In the genomic region with DNA sequence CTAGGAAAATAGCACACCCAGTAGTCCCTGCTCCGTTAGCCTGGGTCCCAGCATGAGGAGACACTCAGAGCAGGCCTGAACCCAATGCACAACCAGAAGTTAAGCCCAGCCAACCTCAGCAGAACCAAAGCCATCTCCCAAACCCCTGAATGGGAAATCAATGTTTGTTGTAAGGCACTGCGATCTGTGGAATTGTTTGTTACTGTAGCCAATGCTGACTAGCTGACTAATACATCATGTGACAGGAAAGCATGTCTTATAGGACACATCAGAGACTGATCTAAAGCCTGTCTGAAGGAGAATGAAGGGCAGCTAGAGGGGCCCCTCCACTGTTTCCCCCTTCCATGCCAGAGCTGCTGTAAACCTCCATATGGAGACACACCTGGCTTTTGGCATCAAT, we compare ENCODE assay signal across 29 cellular contexts.
"Had no signal": no experiment of that assay in that cellular context is flagged by ENCODE, and none has a peak within 500 bp of the region (broad histone marks: within the 10 kb centered on the region; RNA-seq: fewer than 3 reads in every experiment).

No MANE protein-coding gene starts in this region.

- ATAC-seq: effector memory CD8-positive, alpha-beta T cell; esophagus mucosa; foreskin keratinocyte; gastrocnemius medialis; gastroesophageal sphincter; heart left ventricle; heart right ventricle had no signal

- H3K4me3 ChIP-seq: colonic mucosa, coronary artery, dorsolateral prefrontal cortex, esophagus muscularis mucosa, esophagus squamous epithelium, gastrocnemius medialis, gastroesophageal sphincter, heart left ventricle, heart right ventricle, hepatocyte had no signal

- FAIRE-seq: endometrium, endothelial cell of umbilical vein, frontal cortex had no signal

- H3K27me3 ChIP-seq: colonic mucosa, esophagus muscularis mucosa, foreskin keratinocyte, gastrocnemius medialis had no signal

- H3K36me3 ChIP-seq: colonic mucosa, esophagus muscularis mucosa, esophagus squamous epithelium, gastrocnemius medialis, gastroesophageal sphincter, heart left ventricle, heart right ventricle had no signal

- H3K4me1 ChIP-seq: colonic mucosa, esophagus squamous epithelium, foreskin keratinocyte, gastrocnemius medialis had no signal

- H3K27ac ChIP-seq: colonic mucosa, coronary artery, epithelial cell of prostate, esophagus muscularis mucosa, esophagus squamous epithelium, foreskin keratinocyte, gastrocnemius medialis, gastroesophageal sphincter, heart left ventricle, heart right ventricle, hepatocyte had no signal

- H3K27ac Mint-ChIP-seq: dendritic cell treated with granulocyte-macrophage colony-stimulating factor and Interleukin-4, amounts not matched to agents 40 ng/mL and 50 ng/mL, for 4 days; effector memory CD8-positive, alpha-beta T cell; endodermal cell had no signal

- H3K4me2 ChIP-seq: hepatocyte had no signal

- H3K9me3 ChIP-seq: colonic mucosa, esophagus muscularis mucosa, esophagus squamous epithelium, gastrocnemius medialis, gastroesophageal sphincter, heart left ventricle, heart right ventricle had no signal

- H3K79me2 ChIP-seq: hepatocyte had no signal

- H3K4me3 Mint-ChIP-seq: dendritic cell treated with granulocyte-macrophage colony-stimulating factor and Interleukin-4, amounts not matched to agents 40 ng/mL and 50 ng/mL, for 4 days; effector memory CD8-positive, alpha-beta T cell; endodermal cell had no signal

- H2AFZ ChIP-seq: hepatocyte had no signal

- H3K9me3 Mint-ChIP-seq: dendritic cell treated with granulocyte-macrophage colony-stimulating factor and Interleukin-4, amounts not matched to agents 40 ng/mL and 50 ng/mL, for 4 days; effector memory CD8-positive, alpha-beta T cell; endodermal cell had no signal

- DNase-seq: colonic mucosa; cortex of kidney; dermis blood vessel endothelial cell; effector CD4-positive, alpha-beta T cell; effector CD8-positive, alpha-beta T cell; effector memory CD4-positive, alpha-beta T cell; effector memory CD8-positive, alpha-beta T cell; endodermal cell; erythroblast; esophagus squamous epithelium; foreskin fibroblast; foreskin keratinocyte; foreskin melanocyte; gastrocnemius medialis; glutamatergic neuron; head of caudate nucleus; heart left ventricle; heart right ventricle had no signal
